In genomic region chr11:34407121-34407813, GRCh38 we compare ENCODE assay signal across 25 cellular contexts. TPM values are rescaled to one million over a fixed set of nuclear protein-coding genes. Genes with fewer than 3 reads are reported as not detected.
DNase-seq lines count a peak whose midpoint lies in the region; ATAC-seq and TF ChIP-seq lines count a peak whose summit lies in the region.
"Had no signal": no experiment of that assay in that cellular context is flagged by ENCODE, and none has a peak within 500 bp of the region (broad histone marks: within the 10 kb centered on the region; RNA-seq: fewer than 3 reads in every experiment).

No MANE protein-coding gene starts in this region.

- H3K36me3 ChIP-seq in GM23338 (ENCODE audit: insufficient read depth) (no peaks in the 10 kb centered on the region), liver (ENCODE audit: control insufficient read depth in 4 of 4, insufficient read depth in 3 of 4, low read depth in 1 of 4, low read length in 3 of 4) (no peaks in the 10 kb centered on the region), thyroid gland (no peaks in the 10 kb centered on the region), neural progenitor cell (no peaks in the 10 kb centered on the region)
- H3K36me3 ChIP-seq in CD8-positive, alpha-beta T cell (ENCODE audit: insufficient read depth, low read length) = no peaks in the 10 kb centered on the region
- H3K36me3 ChIP-seq: HAP-1, tibial nerve had no signal

- H3K27me3 ChIP-seq in GM23338 (ENCODE audit: insufficient read depth) (no peaks in the 10 kb centered on the region), liver (ENCODE audit: control insufficient read depth in 4 of 4, insufficient read depth in 4 of 4, low read length in 3 of 4) (no peaks in the 10 kb centered on the region), thyroid gland (no peaks in the 10 kb centered on the region), neural progenitor cell (no peaks in the 10 kb centered on the region)
- no peaks in the 10 kb centered on the region for H3K27me3 ChIP-seq in CD8-positive, alpha-beta T cell (ENCODE audit: insufficient read depth, low read length)
- H3K27me3 ChIP-seq: BLaER1 treated with 17β-estradiol and CSF1 and Interleukin-3, amounts not matched to agents 10 nM and 100 nM; dorsolateral prefrontal cortex; tibial nerve had no signal

- H3K36me3 Mint-ChIP-seq in GM23338 (ENCODE audit: low read depth) (no peaks in the 10 kb centered on the region), neural progenitor cell (no peaks in the 10 kb centered on the region)
- no peaks in the 10 kb centered on the region for H3K36me3 Mint-ChIP-seq in CD8-positive, alpha-beta T cell
- H3K36me3 Mint-ChIP-seq: activated naive CD8-positive, alpha-beta T cell treated with anti-CD3 and anti-CD28 coated beads, Interleukin-2, amount 10 ng/mL, durations not matched to agents 7 days and 5 days had no signal

- TF ChIP-seq CTCF in GM23338 (conservative IDR thresholded peaks at IDR 0.05; ENCODE audit: low read depth in 2 of 2) (no peak), liver (IDR thresholded peaks at IDR 0.05; ENCODE audit: low read depth, low read length, missing input control) (no peak), thyroid gland (IDR thresholded peaks at IDR 0.05) (no peak), coronary artery (IDR thresholded peaks at IDR 0.05) (no peak), neural progenitor cell (IDR thresholded peaks at IDR 0.05) (no peak)
- TF ChIP-seq CTCF in CD8-positive, alpha-beta T cell (IDR thresholded peaks at IDR 0.05) = no peak

- TF ChIP-seq RAD21 in liver (IDR thresholded peaks at IDR 0.05) = no peak

- H3K79me2 ChIP-seq in GM23338 (replicated peaks; ENCODE audit: insufficient read depth) (no peaks in the 10 kb centered on the region), neural progenitor cell (ENCODE audit: low read depth) (no peaks in the 10 kb centered on the region)

- H3K4me3 Mint-ChIP-seq in GM23338 = no peak overlapping the region
- no peak overlapping the region for H3K4me3 Mint-ChIP-seq in CD8-positive, alpha-beta T cell
- no peak overlapping the region for H3K4me3 Mint-ChIP-seq in neural progenitor cell
- H3K4me3 Mint-ChIP-seq: activated CD4-positive, alpha-beta memory T cell treated with anti-CD3 and anti-CD28 coated beads, Interleukin-2, amount 10 ng/mL, durations not matched to agents 7 days and 5 days; activated naive CD8-positive, alpha-beta T cell treated with anti-CD3 and anti-CD28 coated beads, Interleukin-2, amount 10 ng/mL, durations not matched to agents 7 days and 5 days; memory B cell; T-helper 1 cell treated with Interleukin-12 subunit alpha and Interleukin-12 subunit beta and Interleukin-4 antibody, amounts not matched to agents 30 μg/mL and 1 μg/mL, for 36 hours had no signal

- H4K20me1 ChIP-seq in GM23338 (replicated peaks; ENCODE audit: insufficient read depth) (no peaks in the 10 kb centered on the region), neural progenitor cell (ENCODE audit: low read depth) (no peaks in the 10 kb centered on the region)
- H4K20me1 ChIP-seq: BLaER1 treated with 17β-estradiol and CSF1 and Interleukin-3, amounts not matched to agents 10 nM and 100 nM had no signal

- no peak overlapping the region for H3K4me2 ChIP-seq in GM23338
- H3K4me2 ChIP-seq in neural progenitor cell = no peak overlapping the region
- H3K4me2 ChIP-seq: BLaER1 treated with 17β-estradiol and CSF1 and Interleukin-3, amounts not matched to agents 10 nM and 100 nM; KMS-11 had no signal

- no peaks in the 10 kb centered on the region for H3K4me1 Mint-ChIP-seq in GM23338
- peaks cover 7% of the 10 kb centered on the region for H3K4me1 Mint-ChIP-seq in CD8-positive, alpha-beta T cell (ENCODE audit: low read depth)
- no peaks in the 10 kb centered on the region for H3K4me1 Mint-ChIP-seq in neural progenitor cell
- H3K4me1 Mint-ChIP-seq: activated naive CD8-positive, alpha-beta T cell treated with anti-CD3 and anti-CD28 coated beads, Interleukin-2, amount 10 ng/mL, durations not matched to agents 7 days and 5 days had no signal

- intact Hi-C loops in thyroid gland (cut with DNase I) = no loop called here
- intact Hi-C loops in CD8-positive, alpha-beta T cell (cut with DNase I, micrococcal nuclease) = no loop called here

- peaks cover 5% of the 10 kb centered on the region; the same call in 1 of the 2 replicates for H3K9me2 ChIP-seq in GM23338 (ENCODE audit: insufficient read depth)

- H3K27ac Mint-ChIP-seq in GM23338 (no peak overlapping the region), neural progenitor cell (no peak overlapping the region)
- no peak overlapping the region for H3K27ac Mint-ChIP-seq in CD8-positive, alpha-beta T cell
- H3K27ac Mint-ChIP-seq: activated CD4-positive, alpha-beta memory T cell treated with anti-CD3 and anti-CD28 coated beads, Interleukin-2, amount 10 ng/mL, durations not matched to agents 7 days and 5 days; activated naive CD8-positive, alpha-beta T cell treated with anti-CD3 and anti-CD28 coated beads, Interleukin-2, amount 10 ng/mL, durations not matched to agents 7 days and 5 days; memory B cell; T-helper 1 cell treated with Interleukin-12 subunit alpha and Interleukin-12 subunit beta and Interleukin-4 antibody, amounts not matched to agents 30 μg/mL and 1 μg/mL, for 36 hours had no signal

- H3F3A ChIP-seq in GM23338 (replicated peaks; ENCODE audit: low read depth) (no peaks in the 10 kb centered on the region), neural progenitor cell (ENCODE audit: low read depth) (no peaks in the 10 kb centered on the region)

- H3K27me3 Mint-ChIP-seq in GM23338 (ENCODE audit: insufficient read depth, low read depth, poor library complexity) (no peaks in the 10 kb centered on the region), neural progenitor cell (ENCODE audit: insufficient read depth, low read depth) (peaks cover 4% of the 10 kb centered on the region)
- peaks cover 27% of the 10 kb centered on the region for H3K27me3 Mint-ChIP-seq in CD8-positive, alpha-beta T cell (ENCODE audit: low read depth)

- 0 out of 2 replicates have a peak overlapping the region, but pooled peaks have one; percentile 24 for H2AFZ ChIP-seq in GM23338
- H2AFZ ChIP-seq in neural progenitor cell (replicated peaks) = no peak overlapping the region

- H3K4me3 ChIP-seq in GM23338 = no peak overlapping the region
- no peak overlapping the region for H3K4me3 ChIP-seq in liver (ENCODE audit: low read depth in 1 of 3, low read length in 3 of 3)
- no peak overlapping the region for H3K4me3 ChIP-seq in thyroid gland (replicated peaks in 1 of 3)
- H3K4me3 ChIP-seq in coronary artery = no peak overlapping the region
- H3K4me3 ChIP-seq in CD8-positive, alpha-beta T cell (ENCODE audit: low read depth, low read length) = no peak overlapping the region
- H3K4me3 ChIP-seq in neural progenitor cell = no peak overlapping the region
- H3K4me3 ChIP-seq: BLaER1 treated with 17β-estradiol and CSF1 and Interleukin-3, amounts not matched to agents 10 nM and 100 nM; dorsolateral prefrontal cortex; HAP-1; SK-N-MC; tibial nerve had no signal

- TF ChIP-seq POLR2A in thyroid gland (IDR thresholded peaks at IDR 0.05) = no peak

- POLR2A ChIA-PET in CD8-positive, alpha-beta T cell (lab: Charles Lee) = no interaction called here

- H3K4me1 ChIP-seq in GM23338 (ENCODE audit: insufficient read depth) = no peaks in the 10 kb centered on the region
- H3K4me1 ChIP-seq in liver (ENCODE audit: control insufficient read depth in 4 of 4, insufficient read depth in 4 of 4, low read length in 3 of 4) = peaks cover 4 to 60% (median 32%) of the 10 kb centered on the region in 4 donors
- H3K4me1 ChIP-seq in thyroid gland = no peaks in the 10 kb centered on the region
- H3K4me1 ChIP-seq in CD8-positive, alpha-beta T cell (ENCODE audit: insufficient read depth, low read length) = no peaks in the 10 kb centered on the region
- H3K4me1 ChIP-seq in neural progenitor cell = no peaks in the 10 kb centered on the region
- H3K4me1 ChIP-seq: tibial nerve had no signal

- H3K9ac ChIP-seq in liver (ENCODE audit: low read depth in 1 of 2, low read length in 2 of 2) (no peak overlapping the region), neural progenitor cell (no peak overlapping the region)
- H3K9ac ChIP-seq: BLaER1 treated with 17β-estradiol and CSF1 and Interleukin-3, amounts not matched to agents 10 nM and 100 nM; KMS-11 had no signal

- H3K9me3 Mint-ChIP-seq in GM23338 (no peaks in the 10 kb centered on the region), neural progenitor cell (peaks cover 5% of the 10 kb centered on the region)
- H3K9me3 Mint-ChIP-seq in CD8-positive, alpha-beta T cell = no peaks in the 10 kb centered on the region
- H3K9me3 Mint-ChIP-seq: activated CD4-positive, alpha-beta memory T cell treated with anti-CD3 and anti-CD28 coated beads, Interleukin-2, amount 10 ng/mL, durations not matched to agents 7 days and 5 days; T-helper 1 cell treated with Interleukin-12 subunit alpha and Interleukin-12 subunit beta and Interleukin-4 antibody, amounts not matched to agents 30 μg/mL and 1 μg/mL, for 36 hours had no signal

- CTCF ChIA-PET in CD8-positive, alpha-beta T cell (lab: Charles Lee) = no interaction called here

- H3K27ac ChIP-seq in GM23338 (ENCODE audit: low read depth) (no peak overlapping the region), caudate nucleus (ENCODE audit: low read depth, low read length) (peak overlapping the region; percentile 24), liver (ENCODE audit: low read depth in 1 of 2, low read length in 2 of 2) (peak overlapping the region; percentile 65 to 69), thyroid gland (no peak overlapping the region), coronary artery (no peak overlapping the region), neural progenitor cell (no peak overlapping the region)
- no peak overlapping the region for H3K27ac ChIP-seq in CD8-positive, alpha-beta T cell (ENCODE audit: low read depth, low read length)
- H3K27ac ChIP-seq: BLaER1 treated with 17β-estradiol and CSF1 and Interleukin-3, amounts not matched to agents 10 nM and 100 nM; KMS-11; SK-N-MC; tibial nerve had no signal

- no peaks in the 10 kb centered on the region for H3K9me3 ChIP-seq in liver (ENCODE audit: control insufficient read depth in 4 of 4, low read length in 3 of 4)
- no peaks in the 10 kb centered on the region for H3K9me3 ChIP-seq in thyroid gland
- H3K9me3 ChIP-seq in CD8-positive, alpha-beta T cell (ENCODE audit: low read length) = no peaks in the 10 kb centered on the region
- H3K9me3 ChIP-seq in neural progenitor cell (ENCODE audit: low read depth) = no peaks in the 10 kb centered on the region
- H3K9me3 ChIP-seq: HAP-1 had no signal

- DNase-seq in GM23338 (ENCODE audit: low spot score) (no peak), caudate nucleus (lab: John Stamatoyannopoulos, UW) (peak in 2 of 61 donors; percentile 4 to 6), thyroid gland (peak; percentile 40 to 41), coronary artery (ENCODE audit: low spot score) (no peak), neural progenitor cell (ENCODE audit: low spot score) (no peak)
- no peak for DNase-seq in CD8-positive, alpha-beta T cell
- DNase-seq: activated CD4-positive, alpha-beta memory T cell treated with anti-CD3 and anti-CD28 coated beads, Interleukin-2, amount 10 ng/mL, durations not matched to agents 7 days and 5 days; activated CD4-positive, CD25-positive, alpha-beta regulatory T cell treated with anti-CD3 and anti-CD28 coated beads, Interleukin-2, amount 50 U/mL, for 72 hours; activated effector memory CD4-positive, alpha-beta T cell treated with Interleukin-2 at 50 U/mL for 16 hours; activated naive CD8-positive, alpha-beta T cell treated with anti-CD3 and anti-CD28 coated beads, Interleukin-2, amount 10 ng/mL, durations not matched to agents 7 days and 5 days; DMS79 treated with DMSO at 0.1 percent for 48 hours; dorsolateral prefrontal cortex; NCI-H1436; NCI-H345; NCI-H748 treated with DMSO at 0.1 percent for 48 hours; stimulated activated naive CD4-positive, alpha-beta T cell treated with Interleukin-2 at 50 U/mL for 16 hours had no signal

- 38% methylated on average over 2 of the region's 2 CpGs for WGBS in liver
- WGBS in thyroid gland, 2 donors = 61% methylated on average over 2 of the region's 2 CpGs

- ATAC-seq in GM23338 = no peak
- ATAC-seq in HG02884 (IDR thresholded peaks at IDR 0.05; ENCODE audit: unreplicated experiment) = no peak
- no peak for ATAC-seq in CD8-positive, alpha-beta T cell

RNA-seq across cellular contexts. Expression of gene CAT, which starts 31.5 kb away (rescaled TPM):
- 24.0 and 24.3 TPM in 2 replicates for total RNA-seq in GM23338 (2014; rRNA removed; shearing (Covaris generic))
- polyA plus RNA-seq in GM23338 (2016; fragmentation: Nextera tagmentation; extraction: Ambion mirVana) (13.1 and 15.9 TPM in 2 replicates), liver (100 to 1,000 TPM; 270 to 273 TPM)
- total RNA-seq in liver (100 to 1,000 TPM; 503 to 620 TPM), thyroid gland (100 to 1,000 TPM; 232 to 609 (median 451) TPM), neural progenitor cell (ENCODE audit: low replicate concordance) (not detected in 2 replicates)
- total RNA-seq in CD8-positive, alpha-beta T cell = 1 to 10 TPM; 8.2 to 8.7 TPM

RNA-seq across cellular contexts. Expression of gene ABTB2, which starts 49.5 kb away (rescaled TPM):
- 9.9 and 12.1 TPM in 2 replicates for total RNA-seq in GM23338 (2014; rRNA removed; shearing (Covaris generic))
- 2.6 and 3.1 TPM in 2 replicates for polyA plus RNA-seq in GM23338 (2016; fragmentation: Nextera tagmentation; extraction: Ambion mirVana)
- total RNA-seq in liver = 1 to 10 TPM; 5.1 to 8.9 TPM
- 1 to 10 TPM; 2.4 to 7.1 TPM for polyA plus RNA-seq in liver
- 1 to 10 TPM; 1.2 to 5.0 (median 3.3) TPM for total RNA-seq in thyroid gland
- 1 to 10 TPM; 2.2 to 2.7 TPM for total RNA-seq in CD8-positive, alpha-beta T cell
- 0.37 and 0.84 TPM in 2 replicates for total RNA-seq in neural progenitor cell (ENCODE audit: low replicate concordance)

Comparison
In these comparisons a context has a peak if more than half of its experiments do, and no peak if none do; other contexts are left out.
1. DNase-seq: peak in thyroid gland (2 of 2); none in GM23338 (single experiment), coronary artery (single experiment), CD8-positive, alpha-beta T cell (0 of 7) and neural progenitor cell (single experiment).
2. H3K27ac ChIP-seq: peak in caudate nucleus (single experiment) and liver (2 of 2); none in GM23338 (single experiment), thyroid gland (0 of 3), coronary artery (0 of 2), CD8-positive, alpha-beta T cell (single experiment) and neural progenitor cell (single experiment).